Comparison of ENCODE assay signal across 27 cellular contexts in genomic region chr15:59794229-59794886, GRCh38.
DNase-seq lines count a peak whose midpoint lies in the region; ATAC-seq and TF ChIP-seq lines count a peak whose summit lies in the region.
"Had no signal": no experiment of that assay in that cellular context is flagged by ENCODE, and none has a peak within 500 bp of the region (broad histone marks: within the 10 kb centered on the region; RNA-seq: fewer than 3 reads in every experiment).

No MANE protein-coding gene starts in this region.

- H3K9me3 Mint-ChIP-seq in T-helper 1 cell treated with Interleukin-12 subunit alpha and Interleukin-12 subunit beta and Interleukin-4 antibody, amounts not matched to agents 30 μg/mL and 1 μg/mL, for 36 hours: no peaks in the 10 kb centered on the region
- no peaks in the 10 kb centered on the region for H3K9me3 Mint-ChIP-seq in CD4-positive, alpha-beta T cell
- no peaks in the 10 kb centered on the region for H3K9me3 Mint-ChIP-seq in activated CD4-positive, alpha-beta T cell treated with anti-CD3 and anti-CD28 coated beads, Interleukin-2, amount 10 ng/mL, durations not matched to agents 24 days and 14 days
- H3K9me3 Mint-ChIP-seq: natural killer cell had no signal

- peak; percentile 57 for ATAC-seq in CD4-positive, alpha-beta T cell (ENCODE audit: poor library complexity)
- ATAC-seq in HG02852 (IDR thresholded peaks at IDR 0.05; ENCODE audit: unreplicated experiment) (no peak), HG02759 (IDR thresholded peaks at IDR 0.05; ENCODE audit: unreplicated experiment) (no peak)

- H3K27me3 ChIP-seq in CD4-positive, alpha-beta T cell (ENCODE audit: control insufficient read depth, insufficient read depth, low read length): no peaks in the 10 kb centered on the region
- H3K27me3 ChIP-seq: cardiac muscle cell, uterus had no signal

- no peak overlapping the region for H3K27ac Mint-ChIP-seq in T-helper 1 cell treated with Interleukin-12 subunit alpha and Interleukin-12 subunit beta and Interleukin-4 antibody, amounts not matched to agents 30 μg/mL and 1 μg/mL, for 36 hours
- peak overlapping the region; percentile 79 for H3K27ac Mint-ChIP-seq in CD4-positive, alpha-beta T cell
- H3K27ac Mint-ChIP-seq in activated CD4-positive, alpha-beta T cell treated with anti-CD3 and anti-CD28 coated beads, Interleukin-2, amount 10 ng/mL, durations not matched to agents 24 days and 14 days: peak overlapping the region; percentile 25
- H3K27ac Mint-ChIP-seq: natural killer cell had no signal

- peak overlapping the region; percentile 25 for H3K4me3 Mint-ChIP-seq in T-helper 1 cell treated with Interleukin-12 subunit alpha and Interleukin-12 subunit beta and Interleukin-4 antibody, amounts not matched to agents 30 μg/mL and 1 μg/mL, for 36 hours
- peak overlapping the region; percentile 15 for H3K4me3 Mint-ChIP-seq in CD4-positive, alpha-beta T cell
- peak overlapping the region; percentile 24 for H3K4me3 Mint-ChIP-seq in activated CD4-positive, alpha-beta T cell treated with anti-CD3 and anti-CD28 coated beads, Interleukin-2, amount 10 ng/mL, durations not matched to agents 24 days and 14 days
- H3K4me3 Mint-ChIP-seq: natural killer cell had no signal

- POLR2A ChIA-PET in CD4-positive, alpha-beta T cell (lab: Charles Lee): interaction anchor here (4.5 kb wide), 1 partner anchor 9 kb away, joined by 47 read pairs; no protein-coding TSS in a partner anchor

- H3K36me3 Mint-ChIP-seq in T-helper 1 cell treated with Interleukin-12 subunit alpha and Interleukin-12 subunit beta and Interleukin-4 antibody, amounts not matched to agents 30 μg/mL and 1 μg/mL, for 36 hours (ENCODE audit: low read depth): peaks cover 4% of the 10 kb centered on the region
- no peaks in the 10 kb centered on the region for H3K36me3 Mint-ChIP-seq in CD4-positive, alpha-beta T cell (ENCODE audit: low read depth)
- no peaks in the 10 kb centered on the region for H3K36me3 Mint-ChIP-seq in activated CD4-positive, alpha-beta T cell treated with anti-CD3 and anti-CD28 coated beads, Interleukin-2, amount 10 ng/mL, durations not matched to agents 24 days and 14 days (ENCODE audit: low read depth)
- H3K36me3 Mint-ChIP-seq: natural killer cell had no signal

- peaks cover 33% of the 10 kb centered on the region for H3K27me3 Mint-ChIP-seq in T-helper 1 cell treated with Interleukin-12 subunit alpha and Interleukin-12 subunit beta and Interleukin-4 antibody, amounts not matched to agents 30 μg/mL and 1 μg/mL, for 36 hours (ENCODE audit: low read depth)
- no peaks in the 10 kb centered on the region for H3K27me3 Mint-ChIP-seq in CD4-positive, alpha-beta T cell
- H3K27me3 Mint-ChIP-seq in activated CD4-positive, alpha-beta T cell treated with anti-CD3 and anti-CD28 coated beads, Interleukin-2, amount 10 ng/mL, durations not matched to agents 24 days and 14 days: peaks cover 27% of the 10 kb centered on the region

- peaks cover 42% of the 10 kb centered on the region for H3K4me1 Mint-ChIP-seq in T-helper 1 cell treated with Interleukin-12 subunit alpha and Interleukin-12 subunit beta and Interleukin-4 antibody, amounts not matched to agents 30 μg/mL and 1 μg/mL, for 36 hours (ENCODE audit: low read depth)
- H3K4me1 Mint-ChIP-seq in CD4-positive, alpha-beta T cell (ENCODE audit: low read depth): peaks cover 81% of the 10 kb centered on the region
- peaks cover 40% of the 10 kb centered on the region for H3K4me1 Mint-ChIP-seq in activated CD4-positive, alpha-beta T cell treated with anti-CD3 and anti-CD28 coated beads, Interleukin-2, amount 10 ng/mL, durations not matched to agents 24 days and 14 days
- H3K4me1 Mint-ChIP-seq: natural killer cell had no signal

- no peak for TF ChIP-seq CTCF in CD4-positive, alpha-beta T cell (IDR thresholded peaks at IDR 0.05)
- TF ChIP-seq CTCF in GM20000 (IDR thresholded peaks at IDR 0.05; ENCODE audit: extremely low read depth, missing control alignments): no peak

- H3K27ac ChIP-seq in CD4-positive, alpha-beta T cell (ENCODE audit: low read depth, low read length): no peak overlapping the region
- H3K27ac ChIP-seq: adrenal gland, cardiac muscle cell, dorsolateral prefrontal cortex, epithelial cell of prostate, uterus, WERI-Rb-1 had no signal

- H3K9me3 ChIP-seq in CD4-positive, alpha-beta T cell (ENCODE audit: control insufficient read depth, low read length): no peaks in the 10 kb centered on the region
- H3K9me3 ChIP-seq: adrenal gland, BE2C, uterus had no signal

- intact Hi-C loops in CD4-positive, alpha-beta T cell (cut with DNase I, micrococcal nuclease): no loop called here
- intact Hi-C loops in activated CD4-positive, alpha-beta T cell treated with anti-CD3 and anti-CD28 coated beads, Interleukin-2, amount 10 ng/mL, durations not matched to agents 24 days and 14 days (cut with micrococcal nuclease): no loop called here

- DNase-seq in T-helper 1 cell (no peak), islet precursor cell (peak; percentile 52), GM20000 (ENCODE audit: low spot score) (no peak)
- DNase-seq in CD4-positive, alpha-beta T cell: peak in 1 of 10 experiments; percentile 18
- peak; percentile 63 for DNase-seq in activated CD4-positive, alpha-beta T cell treated with anti-CD3 and anti-CD28 coated beads, Interleukin-2, amount 10 ng/mL, durations not matched to agents 24 days and 14 days
- DNase-seq: adrenal gland; BE2C; dorsolateral prefrontal cortex; foreskin fibroblast; hippocampal formation; Kasumi-1; kidney; mesenchymal stem cell; natural killer cell; NCI-H1417; NCI-H2171; NCI-H526; posterior cingulate gyrus; Right ventricle myocardium superior; stimulated activated CD4-positive, alpha-beta T cell treated with anti-CD3 and anti-CD28 coated beads, Interleukin-4, amount 100 ng/mL, for 1 hour; uterus; WERI-Rb-1 had no signal

- CTCF ChIA-PET in CD4-positive, alpha-beta T cell (lab: Charles Lee): no interaction called here

Comparison
In these comparisons a context has a peak if more than half of its experiments do, and no peak if none do; other contexts are left out.
1. DNase-seq: peak in activated CD4-positive, alpha-beta T cell treated with anti-CD3 and anti-CD28 coated beads, Interleukin-2, amount 10 ng/mL, durations not matched to agents 24 days and 14 days (single experiment) and islet precursor cell (single experiment); none in T-helper 1 cell (0 of 5) and GM20000 (single experiment).
2. Peak in every context shown above with its lines, with median percentiles within 50 percentile points of each other: H3K4me3 Mint-ChIP-seq.